9 cellular contexts compared by ENCODE assay signal in the genomic region with DNA sequence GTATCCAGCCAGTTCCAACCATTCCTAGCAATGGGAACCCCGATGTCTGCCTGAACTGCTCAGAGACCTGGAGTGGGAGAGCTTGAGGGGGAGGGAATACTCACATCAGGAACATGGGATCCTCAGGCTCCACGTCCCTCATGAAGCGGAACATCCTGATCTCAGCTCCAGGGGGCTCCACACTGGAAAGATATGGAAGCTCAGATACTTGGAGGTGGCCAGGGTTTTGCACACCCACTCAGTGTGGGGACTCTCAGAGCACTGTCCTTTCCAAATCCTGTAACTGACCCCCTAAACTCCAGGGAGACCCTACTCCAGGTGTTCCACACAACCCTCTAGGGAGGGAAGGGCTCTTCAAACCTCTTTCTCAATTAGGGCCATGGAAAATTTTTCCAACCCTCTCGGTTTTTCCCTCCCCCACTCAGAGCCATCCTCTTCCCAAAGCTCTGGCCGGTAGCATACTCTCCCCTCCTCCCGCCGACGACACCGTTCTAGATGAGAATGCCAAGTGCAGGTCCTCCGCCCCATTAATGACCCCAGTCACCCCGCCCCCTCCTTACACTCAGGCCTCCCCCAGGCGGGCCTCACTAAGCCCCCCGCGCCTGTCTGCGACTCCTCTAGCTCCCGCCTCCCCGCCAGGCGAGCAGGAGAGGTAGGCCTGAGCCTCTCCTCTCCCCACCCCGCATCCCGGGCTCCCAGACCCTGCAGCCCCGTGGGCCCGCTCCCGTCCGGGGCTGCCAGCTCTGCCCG. TPM values are rescaled to one million over a fixed set of nuclear protein-coding genes. Genes with fewer than 3 reads are reported as not detected.
DNase-seq lines count a peak whose midpoint lies in the region; ATAC-seq, FAIRE-seq and TF ChIP-seq lines count a peak whose summit lies in the region.
"Had no signal": no experiment of that assay in that cellular context is flagged by ENCODE, and none has a peak within 500 bp of the region (broad histone marks: within the 10 kb centered on the region; RNA-seq: fewer than 3 reads in every experiment).

No MANE protein-coding gene starts in this region.

- no peak for TF ChIP-seq POLR2A in GM12892 (IDR thresholded peaks at IDR 0.05; ENCODE audit: low read depth, low read length)

- in situ Hi-C loops in GM13977 (cut with MboI; ENCODE audit: low pct_unique_long_range_greater_than_20kb, low sequenced_read_pairs, unreplicated experiment): no loop called here

- H3K4me1 Mint-ChIP-seq in activated CD8-positive, alpha-beta T cell treated with anti-CD3 and anti-CD28 coated beads for 36 hours (ENCODE audit: low read depth): peaks cover 20% of the 10 kb centered on the region

- FAIRE-seq in GM12892 (lab: Jason Lieb, UNC): no peak
- FAIRE-seq: colon had no signal

- peak overlapping the region; percentile 91 for H3K4me3 Mint-ChIP-seq in activated CD8-positive, alpha-beta T cell treated with anti-CD3 and anti-CD28 coated beads for 36 hours

- peaks cover 33% of the 10 kb centered on the region for H3K36me3 Mint-ChIP-seq in activated CD8-positive, alpha-beta T cell treated with anti-CD3 and anti-CD28 coated beads for 36 hours (ENCODE audit: low read depth)

- POLR2A ChIA-PET in activated CD8-positive, alpha-beta T cell treated with anti-CD3 and anti-CD28 coated beads for 36 hours (lab: Charles Lee): interaction anchor here (0.6 to 5.1 kb wide), 29 partner anchors 11 to 220 kb away, joined by 3 to 31 read pairs (median 6); a partner anchor contains a TSS

- no peak for TF ChIP-seq CTCF in GM13977 (IDR thresholded peaks at IDR 0.05; ENCODE audit: extremely low read depth, insufficient read depth, missing control alignments)
- TF ChIP-seq CTCF in activated CD8-positive, alpha-beta T cell treated with anti-CD3 and anti-CD28 coated beads for 36 hours (IDR thresholded peaks at IDR 0.05): no peak
- peak; percentile 54 for TF ChIP-seq CTCF in foreskin keratinocyte (conservative IDR thresholded peaks at IDR 0.05)
- no peak for TF ChIP-seq CTCF in omental fat pad (IDR thresholded peaks at IDR 0.05)

- H3K27ac Mint-ChIP-seq in activated CD8-positive, alpha-beta T cell treated with anti-CD3 and anti-CD28 coated beads for 36 hours: peak overlapping the region; percentile 99

- H3K27me3 ChIP-seq in foreskin keratinocyte: no peaks in the 10 kb centered on the region

- ATAC-seq in activated CD8-positive, alpha-beta T cell treated with anti-CD3 and anti-CD28 coated beads for 36 hours: peak; percentile 2
- ATAC-seq in foreskin keratinocyte: peak; percentile 7
- ATAC-seq in omental fat pad (ENCODE audit: low FRiP score): peak; percentile 31

- H3K9me3 Mint-ChIP-seq in activated CD8-positive, alpha-beta T cell treated with anti-CD3 and anti-CD28 coated beads for 36 hours: no peaks in the 10 kb centered on the region

- CTCF ChIA-PET in activated CD8-positive, alpha-beta T cell treated with anti-CD3 and anti-CD28 coated beads for 36 hours (lab: Charles Lee): interaction anchor here (0.7 to 16.4 kb wide), 34 partner anchors 9 to 357 kb away, joined by 3 to 341 read pairs (median 7); a partner anchor contains a TSS

- DNase-seq in GM13977 (ENCODE audit: low spot score) (peak; percentile 63), LHCN-M2 (ENCODE audit: low read depth) (peak; percentile 61), foreskin keratinocyte (peak in 1 of 2 donors; percentile 16), omental fat pad (ENCODE audit: low spot score) (no peak), SHP77 treated with DMSO at 0.1 percent for 48 hours (lab: John Stamatoyannopoulos, UW) (no peak), cerebellum (ENCODE audit: low spot score) (no peak), GM12892 (ENCODE audit: insufficient read length) (no peak)
- DNase-seq in activated CD8-positive, alpha-beta T cell treated with anti-CD3 and anti-CD28 coated beads for 36 hours: peak; percentile 62

- no peaks in the 10 kb centered on the region for H3K27me3 Mint-ChIP-seq in activated CD8-positive, alpha-beta T cell treated with anti-CD3 and anti-CD28 coated beads for 36 hours

- peak overlapping the region; percentile 96 for H3K27ac ChIP-seq in foreskin keratinocyte

- no peaks in the 10 kb centered on the region for H3K4me1 ChIP-seq in foreskin keratinocyte

- intact Hi-C loops in activated CD8-positive, alpha-beta T cell treated with anti-CD3 and anti-CD28 coated beads for 36 hours (cut with micrococcal nuclease): loop anchor here (5.0 kb wide), 1 partner anchor 75 kb away; a partner anchor contains a TSS

RNA-seq across cellular contexts. Expression of a gene that starts 0.6 kb away (rescaled TPM):
- total RNA-seq in LHCN-M2 (2014; rRNA removed) (304 and 308 TPM in 2 replicates), foreskin keratinocyte (180 and 181 TPM in 2 replicates), omental fat pad (100 to 1,000 TPM; 127 to 150 (median 129) TPM), cerebellum (60.3 TPM)
- 250 TPM for polyA plus RNA-seq in LHCN-M2 (2012)
- 100 to 1,000 TPM; 149 to 151 TPM for total RNA-seq in activated CD8-positive, alpha-beta T cell treated with anti-CD3 and anti-CD28 coated beads for 36 hours
- polyA plus RNA-seq in foreskin keratinocyte: 285 and 297 TPM in 2 replicates
- polyA plus RNA-seq in GM12892 (2012; ENCODE audit: missing spikeins): 82.5 TPM

RNA-seq across cellular contexts. Expression of a gene that starts 13.8 kb away (rescaled TPM):
- total RNA-seq in LHCN-M2 (2014; rRNA removed) (244 and 318 TPM in 2 replicates), foreskin keratinocyte (119 and 129 TPM in 2 replicates), omental fat pad (100 to 1,000 TPM in 2 of 4 donors, 10 to 100 TPM in 2; 77.6 to 143 (median 113) TPM), cerebellum (59.2 TPM)
- 794 TPM for polyA plus RNA-seq in LHCN-M2 (2012)
- 10 to 100 TPM; 78.6 TPM for total RNA-seq in activated CD8-positive, alpha-beta T cell treated with anti-CD3 and anti-CD28 coated beads for 36 hours
- 390 and 426 TPM in 2 replicates for polyA plus RNA-seq in foreskin keratinocyte
- 29.4 TPM for polyA plus RNA-seq in GM12892 (2012; ENCODE audit: missing spikeins)

RNA-seq across cellular contexts. Expression of a gene that starts 20.0 kb away (rescaled TPM):
- total RNA-seq in LHCN-M2 (2014; rRNA removed) (0.23 and 0.45 TPM in 2 replicates), foreskin keratinocyte (0.07 and 0.24 TPM in 2 replicates), omental fat pad (1 to 10 TPM in 2 of 4 donors, under 1 TPM in 2; 0.44 to 2.2 (median 0.92) TPM), cerebellum (0.36 TPM)
- polyA plus RNA-seq in LHCN-M2 (2012): 0.17 TPM
- 100 to 1,000 TPM; 264 to 268 TPM for total RNA-seq in activated CD8-positive, alpha-beta T cell treated with anti-CD3 and anti-CD28 coated beads for 36 hours
- 0.12 and 0.20 TPM in 2 replicates for polyA plus RNA-seq in foreskin keratinocyte
- polyA plus RNA-seq in GM12892 (2012; ENCODE audit: missing spikeins): 0.74 TPM

RNA-seq across cellular contexts. Expression of a gene that starts 28.5 kb away (rescaled TPM):
- 111 and 130 TPM in 2 replicates for total RNA-seq in LHCN-M2 (2014; rRNA removed)
- 104 TPM for polyA plus RNA-seq in LHCN-M2 (2012)
- 10 to 100 TPM; 35.9 to 38.8 TPM for total RNA-seq in activated CD8-positive, alpha-beta T cell treated with anti-CD3 and anti-CD28 coated beads for 36 hours
- total RNA-seq in foreskin keratinocyte: 52.0 and 52.7 TPM in 2 replicates
- polyA plus RNA-seq in foreskin keratinocyte: 53.6 and 60.4 TPM in 2 replicates
- 10 to 100 TPM; 51.2 to 64.0 (median 62.7) TPM for total RNA-seq in omental fat pad
- 22.6 TPM for total RNA-seq in cerebellum
- 37.3 TPM for polyA plus RNA-seq in GM12892 (2012; ENCODE audit: missing spikeins)

RNA-seq across cellular contexts. Expression of a gene that starts 37.0 kb away (rescaled TPM):
- total RNA-seq in LHCN-M2 (2014; rRNA removed) (0.92 TPM in 1 of 2 replicates, not detected in the other), foreskin keratinocyte (not detected in 2 replicates), omental fat pad (10 to 100 TPM; 19.7 to 26.5 (median 21.8) TPM), cerebellum (3.3 TPM)
- 0.80 TPM for polyA plus RNA-seq in LHCN-M2 (2012)
- 10 to 100 TPM; 11.1 to 14.1 TPM for total RNA-seq in activated CD8-positive, alpha-beta T cell treated with anti-CD3 and anti-CD28 coated beads for 36 hours
- 0.02 TPM in 1 of 2 replicates, not detected in the other for polyA plus RNA-seq in foreskin keratinocyte
- polyA plus RNA-seq in GM12892 (2012; ENCODE audit: missing spikeins): not detected

Comparison
In these comparisons a context has a peak if more than half of its experiments do, and no peak if none do; other contexts are left out.
1. DNase-seq: peak in GM13977 (single experiment), LHCN-M2 (single experiment) and activated CD8-positive, alpha-beta T cell treated with anti-CD3 and anti-CD28 coated beads for 36 hours (single experiment); none in omental fat pad (single experiment), SHP77 treated with DMSO at 0.1 percent for 48 hours (single experiment), cerebellum (single experiment) and GM12892 (single experiment).
2. RNA of a gene that starts 20.0 kb away (total RNA-seq): 264 to 268 TPM in activated CD8-positive, alpha-beta T cell treated with anti-CD3 and anti-CD28 coated beads for 36 hours; 0.44 to 2.2 TPM in omental fat pad, 0.36 TPM in cerebellum (single experiment), 0.23 to 0.45 TPM in LHCN-M2 and 0.07 to 0.24 TPM in foreskin keratinocyte; every median in the first group is over 10 times any median in the second.
3. Peak in every context shown above with its lines, with median percentiles within 50 percentile points of each other: ATAC-seq.